Comparison of ENCODE assay signal across 12 cellular contexts in the genomic region with DNA sequence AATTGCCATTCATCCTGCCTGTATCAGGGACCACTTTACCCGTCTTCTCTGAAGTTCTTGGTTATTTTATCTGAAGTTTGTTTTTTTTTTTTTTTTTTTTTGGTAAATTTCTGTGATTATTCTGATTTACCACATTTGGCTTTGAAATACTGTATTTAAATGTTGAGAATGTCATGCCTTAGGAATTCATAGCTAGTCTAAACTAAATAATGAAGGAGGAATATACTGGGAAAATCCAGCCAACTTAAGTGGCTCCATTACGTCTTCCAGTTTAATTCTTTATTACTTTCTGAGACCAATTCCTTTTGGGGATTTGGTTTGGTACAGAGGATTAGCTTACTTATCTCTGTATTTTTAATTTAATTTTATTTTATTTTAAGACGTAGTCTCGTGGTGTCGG.
DNase-seq lines count a peak whose midpoint lies in the region; TF ChIP-seq lines count a peak whose summit lies in the region.
"Had no signal": no experiment of that assay in that cellular context is flagged by ENCODE, and none has a peak within 500 bp of the region (broad histone marks: within the 10 kb centered on the region; RNA-seq: fewer than 3 reads in every experiment).

No MANE protein-coding gene starts in this region.

- H3K4me1 ChIP-seq in adipocyte (ENCODE audit: control insufficient read depth, insufficient read depth, low read length): no peaks in the 10 kb centered on the region
- H3K4me1 ChIP-seq in osteoblast (ENCODE audit: insufficient read depth, low read length): peaks cover 5% of the 10 kb centered on the region

- H2AFZ ChIP-seq in osteoblast (ENCODE audit: low read length): no peak overlapping the region

- H3K36me3 ChIP-seq in adipocyte (ENCODE audit: control insufficient read depth, insufficient read depth, low read length, severe bottlenecking) (peaks cover 3% of the 10 kb centered on the region), osteoblast (ENCODE audit: insufficient read depth, low read length) (no peaks in the 10 kb centered on the region)

- H3K9me3 ChIP-seq in adipocyte (ENCODE audit: control insufficient read depth, low read length): no peaks in the 10 kb centered on the region
- H3K9me3 ChIP-seq in osteoblast (ENCODE audit: low read depth, low read length): no peaks in the 10 kb centered on the region

- H3K4me2 ChIP-seq in osteoblast (ENCODE audit: insufficient read depth, low read length): no peak overlapping the region

- peak overlapping the region; percentile 25 for H3K27ac ChIP-seq in osteoblast (ENCODE audit: low read depth, low read length)

- DNase-seq in EH (ENCODE audit: low read depth) (peak; percentile 24), adipocyte (ENCODE audit: low read depth) (peak; percentile 18), choroid plexus epithelial cell (ENCODE audit: low read depth) (peak; percentile 15), osteoblast (ENCODE audit: insufficient read length, low spot score, missing footprints) (peak; percentile 6), NCI-H1048 (lab: John Stamatoyannopoulos, UW) (no peak), putamen (ENCODE audit: low spot score) (no peak), NCI-H524 treated with DMSO at 0.1 percent for 48 hours (lab: John Stamatoyannopoulos, UW) (no peak)
- DNase-seq: DMS79, NCI-H1092, NCI-H146, NCI-H2081 treated with DMSO at 0.1 percent for 48 hours, NCI-H524 had no signal

- peaks cover 43% of the 10 kb centered on the region for H3K79me2 ChIP-seq in osteoblast (ENCODE audit: insufficient read depth, low read length)

- TF ChIP-seq CTCF in choroid plexus epithelial cell (conservative IDR thresholded peaks at IDR 0.05; ENCODE audit: low read depth, low read length) (no peak), osteoblast (IDR thresholded peaks at IDR 0.05; ENCODE audit: extremely low read depth, low read depth, low read length) (no peak)

- no peak overlapping the region for H3K4me3 ChIP-seq in adipocyte (ENCODE audit: low read length)
- no peak overlapping the region for H3K4me3 ChIP-seq in choroid plexus epithelial cell (ENCODE audit: low read depth, low read length)
- no peak overlapping the region for H3K4me3 ChIP-seq in osteoblast (ENCODE audit: insufficient read depth, low read length)

- H4K20me1 ChIP-seq in osteoblast (ENCODE audit: insufficient read depth, low read length): no peaks in the 10 kb centered on the region

- H3K27me3 ChIP-seq in adipocyte (replicated peaks; ENCODE audit: control insufficient read depth, insufficient read depth, low read length): no peaks in the 10 kb centered on the region
- no peaks in the 10 kb centered on the region for H3K27me3 ChIP-seq in osteoblast (ENCODE audit: insufficient read depth, low read length)

- H3K9ac ChIP-seq in adipocyte (ENCODE audit: low read length): no peak overlapping the region

Comparison
In these comparisons a context has a peak if more than half of its experiments do, and no peak if none do; other contexts are left out.
1. DNase-seq: peak in EH (single experiment), adipocyte (single experiment), choroid plexus epithelial cell (single experiment) and osteoblast (single experiment); none in NCI-H1048 (single experiment), putamen (single experiment) and NCI-H524 treated with DMSO at 0.1 percent for 48 hours (single experiment).